ENCODE assay signal across 1 cellular context in genomic region chr19:10420444-10421239, GRCh38.
TF ChIP-seq lines count a peak whose summit lies in the region.

PDE4A (plus strand) TSS chr19:10420538; CDS start chr19:10420765, 227 bp downstream.

TF ChIP-seq in GM12878, 131 proteins besides CTCF, POLR2A, EP300 and RAD21 (continued from another document and continues in another):
- TF ChIP-seq HDAC2 (IDR thresholded peaks at IDR 0.05) = peak; percentile 96; the same call in 1 of the 2 replicates
- TF ChIP-seq NR2C2 (IDR thresholded peaks at IDR 0.05; ENCODE audit: borderline replicate concordance, control insufficient read depth, insufficient read length, low read depth) = no peak
- TF ChIP-seq, protein P1, sequence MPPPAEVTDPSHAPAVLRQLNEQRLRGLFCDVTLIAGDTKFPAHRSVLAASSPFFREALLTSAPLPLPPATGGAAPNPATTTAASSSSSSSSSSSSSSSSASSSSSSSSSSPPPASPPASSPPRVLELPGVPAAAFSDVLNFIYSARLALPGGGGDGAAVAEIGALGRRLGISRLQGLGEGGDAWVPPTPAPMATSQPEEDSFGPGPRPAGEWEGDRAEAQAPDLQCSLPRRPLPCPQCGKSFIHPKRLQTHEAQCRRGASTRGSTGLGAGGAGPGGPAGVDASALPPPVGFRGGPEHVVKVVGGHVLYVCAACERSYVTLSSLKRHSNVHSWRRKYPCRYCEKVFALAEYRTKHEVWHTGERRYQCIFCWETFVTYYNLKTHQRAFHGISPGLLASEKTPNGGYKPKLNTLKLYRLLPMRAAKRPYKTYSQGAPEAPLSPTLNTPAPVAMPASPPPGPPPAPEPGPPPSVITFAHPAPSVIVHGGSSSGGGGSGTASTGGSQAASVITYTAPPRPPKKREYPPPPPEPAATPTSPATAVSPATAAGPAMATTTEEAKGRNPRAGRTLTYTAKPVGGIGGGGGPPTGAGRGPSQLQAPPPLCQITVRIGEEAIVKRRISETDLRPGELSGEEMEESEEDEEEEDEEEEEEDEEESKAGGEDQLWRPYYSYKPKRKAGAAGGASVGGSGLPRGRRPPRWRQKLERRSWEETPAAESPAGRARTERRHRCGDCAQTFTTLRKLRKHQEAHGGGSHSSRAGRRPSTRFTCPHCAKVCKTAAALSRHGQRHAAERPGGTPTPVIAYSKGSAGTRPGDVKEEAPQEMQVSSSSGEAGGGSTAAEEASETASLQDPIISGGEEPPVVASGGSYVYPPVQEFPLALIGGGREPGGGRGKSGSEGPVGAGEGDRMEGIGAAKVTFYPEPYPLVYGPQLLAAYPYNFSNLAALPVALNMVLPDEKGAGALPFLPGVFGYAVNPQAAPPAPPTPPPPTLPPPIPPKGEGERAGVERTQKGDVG (CRISPR knock-in tag; IDR thresholded peaks at IDR 0.05) = no peak
- peak in 1 of 2 experiments; percentile 99; a peak in 2 of 3 replicates for TF ChIP-seq EGR1 (IDR thresholded peaks at IDR 0.05; ENCODE audit: borderline replicate concordance in 1 of 2, low read depth in 2 of 2, low read length in 2 of 2)
- TF ChIP-seq EZH2 (IDR thresholded peaks at IDR 0.05; ENCODE audit: borderline replicate concordance, control insufficient read depth, low read depth, low read length) = no peak
- TF ChIP-seq TAF1 (IDR thresholded peaks at IDR 0.05; ENCODE audit: borderline replicate concordance, low read depth, low read length) = 0 out of 2 replicates have a peak, but pooled peaks have one; percentile 12
- TF ChIP-seq NR2F1 (conservative IDR thresholded peaks at IDR 0.05) = no peak
- no peak for TF ChIP-seq ESRRA (IDR thresholded peaks at IDR 0.05; ENCODE audit: low read length)
- TF ChIP-seq, protein P2, sequence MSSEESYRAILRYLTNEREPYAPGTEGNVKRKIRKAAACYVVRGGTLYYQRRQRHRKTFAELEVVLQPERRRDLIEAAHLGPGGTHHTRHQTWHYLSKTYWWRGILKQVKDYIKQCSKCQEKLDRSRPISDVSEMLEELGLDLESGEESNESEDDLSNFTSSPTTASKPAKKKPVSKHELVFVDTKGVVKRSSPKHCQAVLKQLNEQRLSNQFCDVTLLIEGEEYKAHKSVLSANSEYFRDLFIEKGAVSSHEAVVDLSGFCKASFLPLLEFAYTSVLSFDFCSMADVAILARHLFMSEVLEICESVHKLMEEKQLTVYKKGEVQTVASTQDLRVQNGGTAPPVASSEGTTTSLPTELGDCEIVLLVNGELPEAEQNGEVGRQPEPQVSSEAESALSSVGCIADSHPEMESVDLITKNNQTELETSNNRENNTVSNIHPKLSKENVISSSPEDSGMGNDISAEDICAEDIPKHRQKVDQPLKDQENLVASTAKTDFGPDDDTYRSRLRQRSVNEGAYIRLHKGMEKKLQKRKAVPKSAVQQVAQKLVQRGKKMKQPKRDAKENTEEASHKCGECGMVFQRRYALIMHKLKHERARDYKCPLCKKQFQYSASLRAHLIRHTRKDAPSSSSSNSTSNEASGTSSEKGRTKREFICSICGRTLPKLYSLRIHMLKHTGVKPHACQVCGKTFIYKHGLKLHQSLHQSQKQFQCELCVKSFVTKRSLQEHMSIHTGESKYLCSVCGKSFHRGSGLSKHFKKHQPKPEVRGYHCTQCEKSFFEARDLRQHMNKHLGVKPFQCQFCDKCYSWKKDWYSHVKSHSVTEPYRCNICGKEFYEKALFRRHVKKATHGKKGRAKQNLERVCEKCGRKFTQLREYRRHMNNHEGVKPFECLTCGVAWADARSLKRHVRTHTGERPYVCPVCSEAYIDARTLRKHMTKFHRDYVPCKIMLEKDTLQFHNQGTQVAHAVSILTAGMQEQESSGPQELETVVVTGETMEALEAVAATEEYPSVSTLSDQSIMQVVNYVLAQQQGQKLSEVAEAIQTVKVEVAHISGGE (CRISPR knock-in tag; IDR thresholded peaks at IDR 0.05) = no peak
- TF ChIP-seq DPF2 (IDR thresholded peaks at IDR 0.05) = peak; percentile 65; the same call in 1 of the 2 replicates
- no peak for TF ChIP-seq HDGF (IDR thresholded peaks at IDR 0.05)
- TF ChIP-seq GABPA (IDR thresholded peaks at IDR 0.05; ENCODE audit: low read depth) = no peak
- TF ChIP-seq NFYA (IDR thresholded peaks at IDR 0.05; ENCODE audit: borderline replicate concordance, low read depth, low read length) = no peak
- no peak for TF ChIP-seq ELK1 (IDR thresholded peaks at IDR 0.05; ENCODE audit: low read depth, low read length)
- TF ChIP-seq SRF (IDR thresholded peaks at IDR 0.05; ENCODE audit: low read depth in 2 of 2, low read length in 2 of 2) = no peak
- TF ChIP-seq SUPT20H (IDR thresholded peaks at IDR 0.05; ENCODE audit: borderline replicate concordance, control insufficient read depth, low read depth, low read length) = no peak
- no peak for TF ChIP-seq SP1 (IDR thresholded peaks at IDR 0.05; ENCODE audit: low read depth, low read length)
- 0 out of 2 replicates have a peak, but pooled peaks have one; percentile 45 for TF ChIP-seq SREBF2 (IDR thresholded peaks at IDR 0.05; ENCODE audit: low read length)
- no peak for TF ChIP-seq TCF3 (IDR thresholded peaks at IDR 0.05; ENCODE audit: borderline replicate concordance, insufficient read depth, low read depth, low read length)
- no peak for TF ChIP-seq RCOR1 (conservative IDR thresholded peaks at IDR 0.05; ENCODE audit: low read depth, low read length)
- no peak for TF ChIP-seq PAX8 (IDR thresholded peaks at IDR 0.05)
- peak; percentile 16; the same call in 1 of the 2 replicates for TF ChIP-seq CREM (IDR thresholded peaks at IDR 0.05; ENCODE audit: low read depth)
- TF ChIP-seq NR2C1 (IDR thresholded peaks at IDR 0.05) = no peak
- TF ChIP-seq RB1 (IDR thresholded peaks at IDR 0.05; ENCODE audit: borderline replicate concordance) = no peak
- TF ChIP-seq TCF12 (IDR thresholded peaks at IDR 0.05; ENCODE audit: low read depth, low read length) = no peak
- TF ChIP-seq CHD1 (IDR thresholded peaks at IDR 0.05; ENCODE audit: low read depth, low read length) = no peak
- TF ChIP-seq POLR2AphosphoS2 (IDR thresholded peaks at IDR 0.05; ENCODE audit: low read depth, low read length) = no peak
- no peak for TF ChIP-seq ETV6 (conservative IDR thresholded peaks at IDR 0.05 in 1 of 2, IDR thresholded peaks at IDR 0.05 in 1 of 2; ENCODE audit: borderline replicate concordance in 1 of 2, low read depth in 1 of 2)
- no peak for TF ChIP-seq WRNIP1 (IDR thresholded peaks at IDR 0.05; ENCODE audit: borderline replicate concordance, low read depth, low read length)
- no peak for TF ChIP-seq SREBF1 (IDR thresholded peaks at IDR 0.05; ENCODE audit: low read length)
- TF ChIP-seq CHD2 (IDR thresholded peaks at IDR 0.05; ENCODE audit: borderline replicate concordance, low read depth, low read length) = no peak
- TF ChIP-seq ZBTB33 (IDR thresholded peaks at IDR 0.05) = no peak
- TF ChIP-seq SIX5 (IDR thresholded peaks at IDR 0.05; ENCODE audit: low read depth, low read length, severe bottlenecking) = no peak
- peak in 1 of 2 experiments; percentile 55; a peak in 2 of 4 replicates for TF ChIP-seq IKZF2 (IDR thresholded peaks at IDR 0.05)
- 0 out of 2 replicates have a peak, but pooled peaks have one; percentile 40 for TF ChIP-seq SIN3A (IDR thresholded peaks at IDR 0.05; ENCODE audit: low read depth, low read length)
- TF ChIP-seq MEF2B (IDR thresholded peaks at IDR 0.05; ENCODE audit: partially characterized antibody, poor library complexity, severe bottlenecking) = no peak
- no peak for TF ChIP-seq REST (IDR thresholded peaks at IDR 0.05; ENCODE audit: low read depth, low read length)
- TF ChIP-seq, protein P3, sequence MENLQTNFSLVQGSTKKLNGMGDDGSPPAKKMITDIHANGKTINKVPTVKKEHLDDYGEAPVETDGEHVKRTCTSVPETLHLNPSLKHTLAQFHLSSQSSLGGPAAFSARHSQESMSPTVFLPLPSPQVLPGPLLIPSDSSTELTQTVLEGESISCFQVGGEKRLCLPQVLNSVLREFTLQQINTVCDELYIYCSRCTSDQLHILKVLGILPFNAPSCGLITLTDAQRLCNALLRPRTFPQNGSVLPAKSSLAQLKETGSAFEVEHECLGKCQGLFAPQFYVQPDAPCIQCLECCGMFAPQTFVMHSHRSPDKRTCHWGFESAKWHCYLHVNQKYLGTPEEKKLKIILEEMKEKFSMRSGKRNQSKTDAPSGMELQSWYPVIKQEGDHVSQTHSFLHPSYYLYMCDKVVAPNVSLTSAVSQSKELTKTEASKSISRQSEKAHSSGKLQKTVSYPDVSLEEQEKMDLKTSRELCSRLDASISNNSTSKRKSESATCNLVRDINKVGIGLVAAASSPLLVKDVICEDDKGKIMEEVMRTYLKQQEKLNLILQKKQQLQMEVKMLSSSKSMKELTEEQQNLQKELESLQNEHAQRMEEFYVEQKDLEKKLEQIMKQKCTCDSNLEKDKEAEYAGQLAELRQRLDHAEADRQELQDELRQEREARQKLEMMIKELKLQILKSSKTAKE (IDR thresholded peaks at IDR 0.05; ENCODE audit: low read depth, poor library complexity, severe bottlenecking) = no peak
- peak; percentile 42; the same call in 1 of the 2 replicates for TF ChIP-seq ZNF207 (IDR thresholded peaks at IDR 0.05; ENCODE audit: borderline replicate concordance)
- TF ChIP-seq, protein P4, sequence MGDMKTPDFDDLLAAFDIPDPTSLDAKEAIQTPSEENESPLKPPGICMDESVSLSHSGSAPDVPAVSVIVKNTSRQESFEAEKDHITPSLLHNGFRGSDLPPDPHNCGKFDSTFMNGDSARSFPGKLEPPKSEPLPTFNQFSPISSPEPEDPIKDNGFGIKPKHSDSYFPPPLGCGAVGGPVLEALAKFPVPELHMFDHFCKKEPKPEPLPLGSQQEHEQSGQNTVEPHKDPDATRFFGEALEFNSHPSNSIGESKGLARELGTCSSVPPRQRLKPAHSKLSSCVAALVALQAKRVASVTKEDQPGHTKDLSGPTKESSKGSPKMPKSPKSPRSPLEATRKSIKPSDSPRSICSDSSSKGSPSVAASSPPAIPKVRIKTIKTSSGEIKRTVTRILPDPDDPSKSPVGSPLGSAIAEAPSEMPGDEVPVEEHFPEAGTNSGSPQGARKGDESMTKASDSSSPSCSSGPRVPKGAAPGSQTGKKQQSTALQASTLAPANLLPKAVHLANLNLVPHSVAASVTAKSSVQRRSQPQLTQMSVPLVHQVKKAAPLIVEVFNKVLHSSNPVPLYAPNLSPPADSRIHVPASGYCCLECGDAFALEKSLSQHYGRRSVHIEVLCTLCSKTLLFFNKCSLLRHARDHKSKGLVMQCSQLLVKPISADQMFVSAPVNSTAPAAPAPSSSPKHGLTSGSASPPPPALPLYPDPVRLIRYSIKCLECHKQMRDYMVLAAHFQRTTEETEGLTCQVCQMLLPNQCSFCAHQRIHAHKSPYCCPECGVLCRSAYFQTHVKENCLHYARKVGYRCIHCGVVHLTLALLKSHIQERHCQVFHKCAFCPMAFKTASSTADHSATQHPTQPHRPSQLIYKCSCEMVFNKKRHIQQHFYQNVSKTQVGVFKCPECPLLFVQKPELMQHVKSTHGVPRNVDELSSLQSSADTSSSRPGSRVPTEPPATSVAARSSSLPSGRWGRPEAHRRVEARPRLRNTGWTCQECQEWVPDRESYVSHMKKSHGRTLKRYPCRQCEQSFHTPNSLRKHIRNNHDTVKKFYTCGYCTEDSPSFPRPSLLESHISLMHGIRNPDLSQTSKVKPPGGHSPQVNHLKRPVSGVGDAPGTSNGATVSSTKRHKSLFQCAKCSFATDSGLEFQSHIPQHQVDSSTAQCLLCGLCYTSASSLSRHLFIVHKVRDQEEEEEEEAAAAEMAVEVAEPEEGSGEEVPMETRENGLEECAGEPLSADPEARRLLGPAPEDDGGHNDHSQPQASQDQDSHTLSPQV (IDR thresholded peaks at IDR 0.05) = no peak
- no peak for TF ChIP-seq ZZZ3 (IDR thresholded peaks at IDR 0.05; ENCODE audit: control insufficient read depth, insufficient read length, low read depth)
- no peak for TF ChIP-seq POLR2AphosphoS5 (IDR thresholded peaks at IDR 0.05; ENCODE audit: low read length)
